ENCODE assay signal across 21 cellular contexts in the genomic region with DNA sequence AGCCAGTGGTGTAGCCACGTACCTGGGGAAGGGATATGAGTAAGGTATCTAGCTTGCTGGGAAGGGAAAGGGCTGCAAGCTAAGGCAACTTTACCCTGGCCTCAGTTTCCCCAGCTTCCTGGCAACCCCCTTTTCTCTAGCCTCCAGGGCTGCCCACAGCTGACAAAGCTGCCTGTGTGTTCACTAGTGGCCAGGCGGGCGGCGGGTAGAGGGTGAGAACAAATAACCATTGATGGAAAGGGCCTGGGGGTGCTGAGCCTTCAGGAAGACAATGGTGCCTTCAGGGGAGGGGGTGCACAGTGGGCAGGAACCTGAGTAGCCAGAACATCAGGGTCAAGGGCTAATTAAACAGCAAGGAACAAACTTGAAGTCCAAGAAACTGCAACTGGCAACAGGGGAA. TPM values are rescaled to one million over a fixed set of nuclear protein-coding genes. Genes with fewer than 3 reads are reported as not detected.
A peak's percentile ranks its signal among the peaks of the same experiment; 100 is the strongest.
DNase-seq lines count a peak whose midpoint lies in the region; ATAC-seq and TF ChIP-seq lines count a peak whose summit lies in the region.
"Had no signal": no experiment of that assay in that cellular context is flagged by ENCODE, and none has a peak within 500 bp of the region (broad histone marks: within the 10 kb centered on the region; RNA-seq: fewer than 3 reads in every experiment).

No MANE protein-coding gene starts in this region.

- no peak for TF ChIP-seq EP300 in sigmoid colon (IDR thresholded peaks at IDR 0.05)

- H3K4me3 ChIP-seq in CD8-positive, alpha-beta T cell (ENCODE audit: low read depth, low read length) = no peak overlapping the region
- no peak overlapping the region for H3K4me3 ChIP-seq in sigmoid colon
- H3K4me3 ChIP-seq: body of pancreas, stomach, vagina had no signal

- 94 to 96% methylated on average over 4 of the region's 4 CpGs for WGBS in sigmoid colon, 2 donors

- CTCF ChIA-PET in CD8-positive, alpha-beta T cell (lab: Charles Lee) = interaction anchor here (0.8 to 2.6 kb wide), 4 partner anchors 10 to 18 kb away, joined by 3 to 8 read pairs (median 4); a partner anchor contains a TSS

- H3K27ac Mint-ChIP-seq in CD8-positive, alpha-beta T cell = peak overlapping the region; percentile 68
- H3K27ac Mint-ChIP-seq: activated CD8-positive, alpha-beta memory T cell treated with anti-CD3 and anti-CD28 coated beads, Interleukin-2, amount 10 ng/mL, durations not matched to agents 7 days and 5 days; T-helper 2 cell treated with Interferon-gamma antibody and Interleukin-4, amounts not matched to agents 5 μg/mL and 100 μg/mL, for 36 hours had no signal

- H3K4me1 ChIP-seq in CD8-positive, alpha-beta T cell (ENCODE audit: insufficient read depth, low read length) = peaks cover 30% of the 10 kb centered on the region
- peaks cover 0 to 44% (median 40%) of the 10 kb centered on the region in 4 donors for H3K4me1 ChIP-seq in sigmoid colon

- no peaks in the 10 kb centered on the region for H3K9me3 Mint-ChIP-seq in CD8-positive, alpha-beta T cell
- H3K9me3 Mint-ChIP-seq: natural killer cell; T-helper 2 cell treated with Interferon-gamma antibody and Interleukin-4, amounts not matched to agents 5 μg/mL and 100 μg/mL, for 36 hours had no signal

- DNase-seq in CD8-positive, alpha-beta T cell = no peak
- DNase-seq in amygdala (lab: John Stamatoyannopoulos, UW) = peak in 50 of 56 donors; percentile 7 to 87 (median 47)
- peak; percentile 59 for DNase-seq in sigmoid colon
- no peak for DNase-seq in NAMALWA (ENCODE audit: low spot score)
- no peak for DNase-seq in islet precursor cell
- DNase-seq in NCI-H446 (lab: John Stamatoyannopoulos, UW) = no peak
- DNase-seq: activated CD8-positive, alpha-beta memory T cell treated with anti-CD3 and anti-CD28 coated beads, Interleukin-2, amount 10 ng/mL, durations not matched to agents 7 days and 5 days; activated gamma-delta T cell; body of pancreas; natural killer cell; NCI-H2029 treated with DMSO at 0.1 percent for 48 hours; NCI-H510A; stomach had no signal

- no peak for TF ChIP-seq CTCF in CD8-positive, alpha-beta T cell (IDR thresholded peaks at IDR 0.05)
- TF ChIP-seq CTCF in sigmoid colon (IDR thresholded peaks at IDR 0.05) = no peak

- no peak overlapping the region for H3K4me3 Mint-ChIP-seq in CD8-positive, alpha-beta T cell
- H3K4me3 Mint-ChIP-seq: activated CD8-positive, alpha-beta memory T cell treated with anti-CD3 and anti-CD28 coated beads, Interleukin-2, amount 10 ng/mL, durations not matched to agents 7 days and 5 days; natural killer cell; T-helper 2 cell treated with Interferon-gamma antibody and Interleukin-4, amounts not matched to agents 5 μg/mL and 100 μg/mL, for 36 hours had no signal

- H3K4me1 Mint-ChIP-seq in CD8-positive, alpha-beta T cell (ENCODE audit: low read depth) = peaks cover 36% of the 10 kb centered on the region

- no peaks in the 10 kb centered on the region for H3K27me3 Mint-ChIP-seq in CD8-positive, alpha-beta T cell (ENCODE audit: low read depth)
- H3K27me3 Mint-ChIP-seq: activated CD8-positive, alpha-beta memory T cell treated with anti-CD3 and anti-CD28 coated beads, Interleukin-2, amount 10 ng/mL, durations not matched to agents 7 days and 5 days had no signal

- H3K27ac ChIP-seq in CD8-positive, alpha-beta T cell (ENCODE audit: low read depth, low read length) = no peak overlapping the region
- H3K27ac ChIP-seq in layer of hippocampus (ENCODE audit: low read depth, low read length) = peak overlapping the region; percentile 96
- H3K27ac ChIP-seq in sigmoid colon = no peak overlapping the region
- H3K27ac ChIP-seq: vagina had no signal

- no peak for ATAC-seq in CD8-positive, alpha-beta T cell
- ATAC-seq in HG03342 (IDR thresholded peaks at IDR 0.05; ENCODE audit: unreplicated experiment) = no peak
- ATAC-seq: activated CD4-positive, CD25-positive, alpha-beta regulatory T cell treated with anti-CD3 and anti-CD28 coated beads, Interleukin-2, amount 50 U/mL, for 24 hours; activated CD8-positive, alpha-beta memory T cell treated with anti-CD3 and anti-CD28 coated beads, Interleukin-2, amount 10 ng/mL, durations not matched to agents 7 days and 5 days; body of pancreas; esophagus mucosa; natural killer cell had no signal

- intact Hi-C loops in CD8-positive, alpha-beta T cell (cut with DNase I, micrococcal nuclease) = no loop called here
- intact Hi-C loops in sigmoid colon (cut with DNase I) = no loop called here

- peaks cover 46% of the 10 kb centered on the region for H3K36me3 ChIP-seq in CD8-positive, alpha-beta T cell (ENCODE audit: insufficient read depth, low read length)
- peaks cover 33 to 55% (median 53%) of the 10 kb centered on the region in 4 donors for H3K36me3 ChIP-seq in sigmoid colon

- H3K9me3 ChIP-seq in CD8-positive, alpha-beta T cell (ENCODE audit: low read length) = no peaks in the 10 kb centered on the region
- H3K9me3 ChIP-seq in sigmoid colon = no peaks in the 10 kb centered on the region
- H3K9me3 ChIP-seq: body of pancreas, stomach, vagina had no signal

- POLR2A ChIA-PET in CD8-positive, alpha-beta T cell (lab: Charles Lee) = no interaction called here

- H3K36me3 Mint-ChIP-seq in CD8-positive, alpha-beta T cell = peaks cover 60% of the 10 kb centered on the region

- no peaks in the 10 kb centered on the region for H3K27me3 ChIP-seq in CD8-positive, alpha-beta T cell (ENCODE audit: insufficient read depth, low read length)
- H3K27me3 ChIP-seq in layer of hippocampus (ENCODE audit: control insufficient read depth, insufficient read depth, low read length) (no peaks in the 10 kb centered on the region), sigmoid colon (no peaks in the 10 kb centered on the region)
- H3K27me3 ChIP-seq: body of pancreas, stomach, vagina had no signal

- no peak for TF ChIP-seq POLR2A in sigmoid colon (IDR thresholded peaks at IDR 0.05)

RNA-seq across cellular contexts. Expression of a gene that starts 6.1 kb away (rescaled TPM):
- 10 to 100 TPM; 74.5 to 75.5 TPM for total RNA-seq in CD8-positive, alpha-beta T cell
- total RNA-seq in sigmoid colon = 100 to 1,000 TPM in 1 of 4 donors, 10 to 100 TPM in 3; 68.7 to 103 (median 79.1) TPM
- polyA plus RNA-seq in sigmoid colon = 100 to 1,000 TPM in 1 of 3 donors, 10 to 100 TPM in 2; 50.6 to 115 (median 97.8) TPM

RNA-seq across cellular contexts. Expression of a gene that starts 13.6 kb away (rescaled TPM):
- total RNA-seq in CD8-positive, alpha-beta T cell = under 1 TPM in 1 of 2 experiments, not detected in 1; 0.16 TPM
- total RNA-seq in sigmoid colon = under 1 TPM in 1 of 4 donors, not detected in 3; 0.36 TPM
- under 1 TPM in 2 of 3 donors, not detected in 1; 0.45 to 0.60 TPM for polyA plus RNA-seq in sigmoid colon
- total RNA-seq: glomerular endothelial cell, lung microvascular endothelial cell, stomach had no signal

RNA-seq across cellular contexts. Expression of a gene that starts 38.2 kb away (rescaled TPM):
- 1 to 10 TPM; 2.2 to 2.4 TPM for total RNA-seq in CD8-positive, alpha-beta T cell
- 10 to 100 TPM; 21.7 to 51.8 (median 27.0) TPM for total RNA-seq in sigmoid colon
- polyA plus RNA-seq in sigmoid colon = 10 to 100 TPM; 15.6 to 26.4 (median 22.1) TPM

RNA-seq across cellular contexts. Expression of a gene that starts 39.8 kb away (rescaled TPM):
- 1 to 10 TPM; 8.0 to 9.0 TPM for total RNA-seq in CD8-positive, alpha-beta T cell
- 10 to 100 TPM; 16.7 to 33.9 (median 27.7) TPM for total RNA-seq in sigmoid colon
- polyA plus RNA-seq in sigmoid colon = 10 to 100 TPM; 15.5 to 18.7 (median 18.6) TPM

RNA-seq across cellular contexts. Expression of a gene that starts 42.3 kb away (rescaled TPM):
- total RNA-seq in CD8-positive, alpha-beta T cell = 10 to 100 TPM; 44.1 to 47.4 TPM
- total RNA-seq in sigmoid colon = 10 to 100 TPM; 23.9 to 36.0 (median 30.3) TPM
- 10 to 100 TPM in 1 of 3 donors, 1 to 10 TPM in 2; 5.5 to 24.5 (median 9.0) TPM for polyA plus RNA-seq in sigmoid colon

Comparison
In these comparisons a context has a peak if more than half of its experiments do, and no peak if none do; other contexts are left out.
1. DNase-seq: peak in amygdala (50 of 56) and sigmoid colon (single experiment); none in CD8-positive, alpha-beta T cell (0 of 7), NAMALWA (single experiment), islet precursor cell (single experiment) and NCI-H446 (0 of 2).
2. RNA of a gene that starts 38.2 kb away (total RNA-seq): 21.7 to 51.8 TPM in sigmoid colon; 2.2 to 2.4 TPM in CD8-positive, alpha-beta T cell; every median in the first group is over 4 times any median in the second.